9 cellular contexts compared by ENCODE assay signal in the genomic region with DNA sequence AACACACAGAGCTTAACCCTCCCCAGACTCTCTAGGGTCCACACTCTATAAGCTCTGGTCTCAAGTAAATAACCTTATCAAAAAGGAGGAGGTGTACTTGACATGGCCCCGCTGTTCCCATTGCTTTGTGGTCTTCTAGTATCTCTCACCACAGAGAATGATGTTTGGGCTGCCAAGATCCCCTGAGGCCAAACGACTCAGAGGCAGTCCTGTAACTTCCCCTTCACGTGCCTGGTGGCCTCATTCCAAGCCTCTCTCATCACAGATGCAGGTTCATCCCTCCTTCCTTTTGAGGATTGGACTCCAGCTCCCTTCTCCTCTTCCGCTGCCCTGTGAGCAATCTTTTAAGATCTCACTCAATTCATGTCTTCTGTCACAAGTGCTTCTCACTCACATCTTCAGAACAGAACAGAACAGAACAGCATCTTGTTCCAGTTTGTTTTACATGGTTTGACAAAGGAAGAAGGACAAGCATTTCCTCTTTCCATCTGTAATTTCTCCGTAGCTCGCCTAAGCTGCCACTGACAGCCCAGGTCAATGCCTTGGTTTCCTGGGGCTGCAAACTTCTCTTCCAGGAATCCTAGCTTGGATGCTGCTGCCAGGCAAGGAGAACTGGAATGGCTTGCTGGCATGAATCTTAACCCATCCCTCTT.
DNase-seq lines count a peak whose midpoint lies in the region; ATAC-seq and TF ChIP-seq lines count a peak whose summit lies in the region.
"Had no signal": no experiment of that assay in that cellular context is flagged by ENCODE, and none has a peak within 500 bp of the region (broad histone marks: within the 10 kb centered on the region; RNA-seq: fewer than 3 reads in every experiment).

No MANE protein-coding gene starts in this region.

- TF ChIP-seq POLR2A in NB4 (IDR thresholded peaks at IDR 0.05; ENCODE audit: extremely low read depth, insufficient read length): no peak

- H3K36me3 ChIP-seq in neutrophil: no peaks in the 10 kb centered on the region

- no peak overlapping the region for H3K4me3 Mint-ChIP-seq in activated naive CD8-positive, alpha-beta T cell
- H3K4me3 Mint-ChIP-seq: natural killer cell had no signal

- H3K4me1 ChIP-seq in neutrophil (ENCODE audit: control insufficient read depth in 1 of 2, insufficient read depth in 1 of 2, low read depth in 1 of 2, low read length in 1 of 2): peaks cover 0 to 9% of the 10 kb centered on the region in 2 experiments

- no peaks in the 10 kb centered on the region for H3K9me3 ChIP-seq in neutrophil

- no peak for ATAC-seq in HG03378 (IDR thresholded peaks at IDR 0.05; ENCODE audit: unreplicated experiment)
- ATAC-seq in HG03432 (IDR thresholded peaks at IDR 0.05; ENCODE audit: unreplicated experiment): no peak
- ATAC-seq: natural killer cell had no signal

- no peak overlapping the region for H3K4me3 ChIP-seq in NB4 (ENCODE audit: low read depth, low read length)
- H3K4me3 ChIP-seq in neutrophil (ENCODE audit: low read depth in 1 of 2, low read length in 1 of 2): no peak overlapping the region

- H3K27me3 Mint-ChIP-seq in activated naive CD8-positive, alpha-beta T cell: no peaks in the 10 kb centered on the region

- H3K36me3 Mint-ChIP-seq in activated naive CD8-positive, alpha-beta T cell: no peaks in the 10 kb centered on the region
- H3K36me3 Mint-ChIP-seq: natural killer cell had no signal

- H3K27me3 ChIP-seq in neutrophil: no peaks in the 10 kb centered on the region

- peak overlapping the region; percentile 57 for H3K27ac ChIP-seq in neutrophil

- peak overlapping the region; percentile 19 for H3K27ac Mint-ChIP-seq in activated naive CD8-positive, alpha-beta T cell
- H3K27ac Mint-ChIP-seq: natural killer cell had no signal

- no peak for TF ChIP-seq CTCF in NB4 (IDR thresholded peaks at IDR 0.05; ENCODE audit: low read depth, low read length)
- TF ChIP-seq CTCF in neutrophil (IDR thresholded peaks at IDR 0.05): no peak

- peaks cover 25% of the 10 kb centered on the region for H3K4me1 Mint-ChIP-seq in activated naive CD8-positive, alpha-beta T cell (ENCODE audit: low read depth)

- no peaks in the 10 kb centered on the region for H3K9me3 Mint-ChIP-seq in activated naive CD8-positive, alpha-beta T cell (ENCODE audit: low read depth)
- H3K9me3 Mint-ChIP-seq: natural killer cell had no signal

- DNase-seq in ELF-1 (ENCODE audit: low read depth, low spot score) (peak; percentile 80), NB4 (ENCODE audit: low read depth) (peak; percentile 96), NCI-H446 (lab: John Stamatoyannopoulos, UW) (no peak)
- DNase-seq: natural killer cell, NCI-H524 had no signal

Comparison
In these comparisons a context has a peak if more than half of its experiments do, and no peak if none do; other contexts are left out.
1. DNase-seq: peak in ELF-1 (single experiment) and NB4 (single experiment); none in NCI-H446 (0 of 2).